In the genomic region with DNA sequence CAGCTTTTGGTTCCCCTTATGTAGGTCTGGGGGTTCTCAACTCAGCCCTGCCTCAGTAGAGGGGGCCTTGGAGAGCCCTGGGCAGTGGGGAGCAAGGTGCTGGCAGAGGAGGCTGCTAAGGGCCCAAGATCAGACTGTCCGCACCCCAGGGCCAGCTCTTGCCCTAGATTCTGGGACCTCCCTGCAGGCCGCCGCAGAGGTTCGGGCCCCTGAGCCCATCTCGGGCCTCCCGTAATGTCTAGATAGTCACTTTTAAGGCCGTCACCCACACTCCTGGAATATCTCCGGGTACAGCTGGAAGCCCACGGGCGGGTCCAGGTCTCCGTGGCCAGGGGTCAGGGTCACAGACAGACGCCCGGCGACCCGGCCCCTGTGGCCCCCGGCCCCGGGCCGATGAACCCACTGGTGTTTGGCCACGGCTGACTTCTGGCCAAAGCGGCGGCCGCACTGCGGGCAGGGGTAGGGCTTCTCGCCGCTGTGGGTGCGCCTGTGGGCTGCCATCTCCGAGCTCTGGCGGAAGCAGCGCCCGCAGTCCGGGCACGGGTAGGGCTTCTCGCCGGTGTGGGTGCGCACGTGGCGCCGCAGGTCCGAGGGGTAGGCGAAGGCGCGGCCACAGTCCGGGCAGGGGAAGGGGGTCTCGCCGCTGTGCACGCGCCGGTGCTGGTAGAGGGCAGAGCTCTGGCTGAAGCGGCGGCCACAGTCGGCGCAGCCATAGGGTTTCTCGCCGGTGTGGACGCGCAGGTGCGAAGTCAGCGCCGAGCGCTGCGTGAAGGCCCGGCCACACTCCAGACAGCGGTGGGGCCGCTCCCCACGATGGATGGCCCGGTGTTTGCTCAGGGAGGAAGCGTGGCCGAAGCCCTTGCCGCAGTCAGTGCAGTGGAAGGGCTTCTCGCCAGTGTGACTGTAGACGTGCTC, we compare ENCODE assay signal across 15 cellular contexts.
"Had no signal": no experiment of that assay in that cellular context is flagged by ENCODE, and none has a peak within 500 bp of the region (broad histone marks: within the 10 kb centered on the region; RNA-seq: fewer than 3 reads in every experiment).

No MANE protein-coding gene starts in this region.

- H3K27me3 Mint-ChIP-seq: activated CD8-positive, alpha-beta T cell treated with anti-CD3 and anti-CD28 coated beads for 36 hours; naive thymus-derived CD4-positive, alpha-beta T cell; stimulated activated memory B cell treated with anti-CD40 and anti-IgM and Interleukin-4, amounts not matched to agents 10 μg/mL and 1 μg/mL and 100 μg/mL, for 72 hours had no signal

- H3K27ac ChIP-seq: neutrophil, VCaP had no signal

- H3K4me3 ChIP-seq: esophagus muscularis mucosa, smooth muscle cell had no signal

- H3K27me3 ChIP-seq: esophagus muscularis mucosa, neutrophil, transverse colon had no signal

- ATAC-seq: activated CD8-positive, alpha-beta T cell treated with anti-CD3 and anti-CD28 coated beads for 36 hours; naive thymus-derived CD4-positive, alpha-beta T cell; right cardiac atrium; stimulated activated memory B cell treated with anti-CD40 and anti-IgM and Interleukin-4, amounts not matched to agents 10 μg/mL and 1 μg/mL and 100 μg/mL, for 72 hours had no signal

- H3K9me3 Mint-ChIP-seq: activated CD8-positive, alpha-beta T cell treated with anti-CD3 and anti-CD28 coated beads for 36 hours; activated naive CD8-positive, alpha-beta T cell treated with anti-CD3 and anti-CD28 coated beads for 36 hours; stimulated activated memory B cell treated with anti-CD40 and anti-IgM and Interleukin-4, amounts not matched to agents 10 μg/mL and 1 μg/mL and 100 μg/mL, for 72 hours had no signal

- H3K9me3 ChIP-seq: esophagus muscularis mucosa, neutrophil, transverse colon had no signal

- DNase-seq: activated CD8-positive, alpha-beta memory T cell treated with anti-CD3 and anti-CD28 coated beads, Interleukin-2, amount 50 U/mL, for 4 hours; activated CD8-positive, alpha-beta T cell treated with anti-CD3 and anti-CD28 coated beads for 36 hours; activated naive CD8-positive, alpha-beta T cell treated with anti-CD3 and anti-CD28 coated beads for 36 hours; head of caudate nucleus; mammary epithelial cell; naive thymus-derived CD4-positive, alpha-beta T cell; substantia nigra; T1000; transverse colon had no signal
